In genomic region chr4:158836828-158837449, GRCh38 we compare ENCODE assay signal across 21 cellular contexts.
DNase-seq lines count a peak whose midpoint lies in the region; ATAC-seq and TF ChIP-seq lines count a peak whose summit lies in the region.
"Had no signal": no experiment of that assay in that cellular context is flagged by ENCODE, and none has a peak within 500 bp of the region (broad histone marks: within the 10 kb centered on the region; RNA-seq: fewer than 3 reads in every experiment).

No MANE protein-coding gene starts in this region.

- TF ChIP-seq POLR2A in transverse colon (IDR thresholded peaks at IDR 0.05): no peak

- in situ Hi-C loops in transverse colon (cut with MboI; ENCODE audit: low pct_ligation_motif_present in 1 of 4, low pct_unique_long_range_greater_than_20kb in 1 of 4, low sequenced_read_pairs in 3 of 4): no loop called here

- TF ChIP-seq CTCF in colonic mucosa (IDR thresholded peaks at IDR 0.05) (no peak), neural crest cell (conservative IDR thresholded peaks at IDR 0.05) (no peak), transverse colon (IDR thresholded peaks at IDR 0.05) (no peak)

- no peaks in the 10 kb centered on the region for H3K9me3 Mint-ChIP-seq in activated naive CD4-positive, alpha-beta T cell treated with anti-CD3 and anti-CD28 coated beads, Interleukin-2, amount 50 U/mL, for 24 hours
- H3K9me3 Mint-ChIP-seq in neural crest cell: no peaks in the 10 kb centered on the region
- no peaks in the 10 kb centered on the region for H3K9me3 Mint-ChIP-seq in activated CD4-positive, alpha-beta T cell treated with anti-CD3 and anti-CD28 coated beads for 36 hours (ENCODE audit: low read depth)
- H3K9me3 Mint-ChIP-seq: GM23338 had no signal

- H3K4me3 ChIP-seq in colonic mucosa (no peak overlapping the region), transverse colon (no peak overlapping the region)
- H3K4me3 ChIP-seq: GM23338 had no signal

- peak overlapping the region; percentile 30 for H3K27ac Mint-ChIP-seq in activated naive CD4-positive, alpha-beta T cell treated with anti-CD3 and anti-CD28 coated beads, Interleukin-2, amount 50 U/mL, for 24 hours
- peak overlapping the region; percentile 30 for H3K27ac Mint-ChIP-seq in neural crest cell (ENCODE audit: unreplicated experiment)
- H3K27ac Mint-ChIP-seq in activated CD4-positive, alpha-beta T cell treated with anti-CD3 and anti-CD28 coated beads for 36 hours: no peak overlapping the region
- H3K27ac Mint-ChIP-seq: GM23338 had no signal

- H3K9me3 ChIP-seq in colonic mucosa (no peaks in the 10 kb centered on the region), transverse colon (no peaks in the 10 kb centered on the region)
- H3K9me3 ChIP-seq: BE2C had no signal

- H3K27me3 Mint-ChIP-seq in activated naive CD4-positive, alpha-beta T cell treated with anti-CD3 and anti-CD28 coated beads, Interleukin-2, amount 50 U/mL, for 24 hours: no peaks in the 10 kb centered on the region
- no peaks in the 10 kb centered on the region for H3K27me3 Mint-ChIP-seq in neural crest cell (ENCODE audit: low read depth)
- no peaks in the 10 kb centered on the region for H3K27me3 Mint-ChIP-seq in activated CD4-positive, alpha-beta T cell treated with anti-CD3 and anti-CD28 coated beads for 36 hours
- H3K27me3 Mint-ChIP-seq: CD4-positive, alpha-beta memory T cell had no signal

- H3K27ac ChIP-seq in colonic mucosa: peak overlapping the region; percentile 16
- peak overlapping the region in 3 of 4 donors; percentile 44 to 61 (median 55) for H3K27ac ChIP-seq in transverse colon

- H3K9ac ChIP-seq in colonic mucosa (ENCODE audit: low read depth in 2 of 2, low read length in 2 of 2): no peak overlapping the region

- DNase-seq in activated naive CD4-positive, alpha-beta T cell treated with anti-CD3 and anti-CD28 coated beads, Interleukin-2, amount 50 U/mL, for 16 hours: no peak
- no peak for DNase-seq in colonic mucosa
- no peak for DNase-seq in neural crest cell (ENCODE audit: low read depth, low spot score)
- DNase-seq in transverse colon: no peak
- no peak for DNase-seq in anterior cingulate cortex (lab: John Stamatoyannopoulos, UW)
- no peak for DNase-seq in activated CD4-positive, alpha-beta T cell treated with anti-CD3 and anti-CD28 coated beads for 36 hours
- DNase-seq: 8988T; BE2C; CD4-positive, alpha-beta memory T cell; DMS79; KBM-7; MV-4-11; NCI-H1417 treated with DMSO at 0.1 percent for 48 hours; NCI-H1930; NCI-H2171 treated with DMSO at 0.1 percent for 48 hours; NCI-H446 treated with DMSO at 0.1 percent for 48 hours; NK-92 treated with Interleukin-12 subunit alpha and Interleukin-12 subunit beta, amount 100 ng/mL, for 24 hours; SHP77 treated with DMSO at 0.1 percent for 48 hours had no signal

- TF ChIP-seq EP300 in transverse colon (IDR thresholded peaks at IDR 0.05; ENCODE audit: low read depth): no peak

- intact Hi-C loops in colonic mucosa (cut with DNase I): no loop called here
- intact Hi-C loops in transverse colon (cut with DNase I; ENCODE audit: low total_unique reads): no loop called here
- intact Hi-C loops in activated CD4-positive, alpha-beta T cell treated with anti-CD3 and anti-CD28 coated beads for 36 hours (cut with DNase I, micrococcal nuclease): no loop called here

- H3K27me3 ChIP-seq in colonic mucosa (no peaks in the 10 kb centered on the region), transverse colon (no peaks in the 10 kb centered on the region)
- H3K27me3 ChIP-seq: BE2C had no signal

- H3K36me3 Mint-ChIP-seq in activated naive CD4-positive, alpha-beta T cell treated with anti-CD3 and anti-CD28 coated beads, Interleukin-2, amount 50 U/mL, for 24 hours: peaks cover 16% of the 10 kb centered on the region
- H3K36me3 Mint-ChIP-seq in neural crest cell (ENCODE audit: low read depth): peaks cover 14% of the 10 kb centered on the region
- peaks cover 13% of the 10 kb centered on the region for H3K36me3 Mint-ChIP-seq in activated CD4-positive, alpha-beta T cell treated with anti-CD3 and anti-CD28 coated beads for 36 hours (ENCODE audit: low read depth)

- POLR2A ChIA-PET in activated CD4-positive, alpha-beta T cell treated with anti-CD3 and anti-CD28 coated beads for 36 hours (lab: Charles Lee): no interaction called here

- CTCF ChIA-PET in activated CD4-positive, alpha-beta T cell treated with anti-CD3 and anti-CD28 coated beads for 36 hours (lab: Charles Lee): interaction anchor here (0.6 to 0.8 kb wide), 2 partner anchors 15 to 31 kb away, joined by 4 to 6 read pairs; no protein-coding TSS in a partner anchor

- H3K4me3 Mint-ChIP-seq in activated naive CD4-positive, alpha-beta T cell treated with anti-CD3 and anti-CD28 coated beads, Interleukin-2, amount 50 U/mL, for 24 hours: no peak overlapping the region
- H3K4me3 Mint-ChIP-seq in neural crest cell: no peak overlapping the region
- no peak overlapping the region for H3K4me3 Mint-ChIP-seq in activated CD4-positive, alpha-beta T cell treated with anti-CD3 and anti-CD28 coated beads for 36 hours
- H3K4me3 Mint-ChIP-seq: CD4-positive, alpha-beta memory T cell; GM23338 had no signal

- H3K36me3 ChIP-seq in colonic mucosa (peaks cover 7% of the 10 kb centered on the region), transverse colon (peaks cover 0 to 26% (median 4%) of the 10 kb centered on the region in 4 donors)

- H3K4me1 ChIP-seq in colonic mucosa (peaks cover 5% of the 10 kb centered on the region), transverse colon (peaks cover 0 to 22% (median 9%) of the 10 kb centered on the region in 4 donors)
- H3K4me1 ChIP-seq: BE2C had no signal

- no peak for ATAC-seq in HG02884 (IDR thresholded peaks at IDR 0.05; ENCODE audit: unreplicated experiment)
- ATAC-seq in activated CD4-positive, alpha-beta T cell treated with anti-CD3 and anti-CD28 coated beads for 36 hours: no peak

- H3K4me1 Mint-ChIP-seq in activated naive CD4-positive, alpha-beta T cell treated with anti-CD3 and anti-CD28 coated beads, Interleukin-2, amount 50 U/mL, for 24 hours: no peaks in the 10 kb centered on the region
- H3K4me1 Mint-ChIP-seq in neural crest cell: peaks cover 10% of the 10 kb centered on the region
- no peaks in the 10 kb centered on the region for H3K4me1 Mint-ChIP-seq in activated CD4-positive, alpha-beta T cell treated with anti-CD3 and anti-CD28 coated beads for 36 hours
- H3K4me1 Mint-ChIP-seq: CD4-positive, alpha-beta memory T cell had no signal

- 78 to 84% methylated on average over 1 to 4 of the region's 4 CpGs for WGBS in transverse colon (ENCODE audit: low coverage in 1 of 2), 2 donors
